Comparison of ENCODE assay signal across 26 cellular contexts in the genomic region with DNA sequence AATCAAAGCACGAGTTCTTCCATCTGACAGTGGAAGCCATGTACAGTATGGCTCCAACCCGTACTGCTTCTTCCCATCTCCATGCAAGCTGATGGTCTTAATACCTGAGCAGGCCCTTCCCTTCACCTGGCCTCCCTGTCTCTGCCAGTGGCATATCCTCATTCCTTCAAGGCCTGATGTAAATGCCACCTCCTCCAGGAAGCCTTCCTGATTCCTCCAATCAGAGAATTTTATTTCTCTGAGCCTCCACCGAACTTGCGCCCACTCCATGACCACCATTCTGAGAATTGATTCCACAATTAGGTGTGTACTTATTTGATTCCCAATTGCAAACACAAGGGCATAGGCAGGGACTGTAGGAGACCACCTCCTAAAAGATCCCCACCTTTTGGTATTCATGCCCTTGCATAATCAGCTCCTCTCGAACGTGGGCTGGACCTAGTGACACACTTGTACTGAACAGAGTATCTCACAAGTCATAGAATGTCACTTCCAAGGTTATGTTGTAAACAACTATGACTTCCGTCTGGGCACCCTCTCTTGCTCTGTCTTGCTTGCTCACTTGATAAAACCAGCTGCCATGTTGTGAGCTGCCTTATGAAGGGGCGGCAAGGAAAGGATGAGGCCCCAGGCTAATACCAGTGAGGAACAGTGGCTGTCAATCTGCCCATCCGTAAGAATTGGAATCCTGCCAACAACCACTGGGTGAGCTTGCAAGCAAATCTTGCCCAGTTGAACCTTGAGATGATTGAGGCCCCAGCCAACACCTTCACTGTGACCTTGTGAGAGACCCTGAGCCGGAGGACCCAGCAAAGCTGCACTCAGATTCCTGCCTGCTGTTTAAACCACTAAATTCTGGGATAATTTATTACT.
A peak's percentile ranks its signal among the peaks of the same experiment; 100 is the strongest.
DNase-seq lines count a peak whose midpoint lies in the region; ATAC-seq and TF ChIP-seq lines count a peak whose summit lies in the region.
"Had no signal": no experiment of that assay in that cellular context is flagged by ENCODE, and none has a peak within 500 bp of the region (broad histone marks: within the 10 kb centered on the region; RNA-seq: fewer than 3 reads in every experiment).

No MANE protein-coding gene starts in this region.

- no peak overlapping the region for H3K27ac ChIP-seq in coronary artery
- H3K27ac ChIP-seq: epithelial cell of prostate, KMS-11, ovary, SK-N-MC, skin epidermis had no signal

- DNase-seq in NCI-H345 (lab: John Stamatoyannopoulos, UW), result peak; percentile 33
- DNase-seq in NCI-H345 treated with DMSO at 0.1 percent for 48 hours (lab: John Stamatoyannopoulos, UW; ENCODE audit: unreplicated experiment), result no peak
- DNase-seq in COLO829 (ENCODE audit: low spot score), result peak; percentile 25
- peak; percentile 72 for DNase-seq in NCI-H82 treated with DMSO at 0.1 percent for 48 hours (lab: John Stamatoyannopoulos, UW; ENCODE audit: unreplicated experiment)
- peak; percentile 6 for DNase-seq in epithelial cell of esophagus (ENCODE audit: low read depth)
- no peak for DNase-seq in coronary artery (ENCODE audit: low spot score)
- DNase-seq: ACHN; activated CD4-positive, alpha-beta T cell treated with anti-CD3 and anti-CD28 coated beads, Interleukin-2, amount 10 ng/mL, durations not matched to agents 24 days and 14 days; activated CD8-positive, alpha-beta memory T cell treated with anti-CD3 and anti-CD28 coated beads for 24 hours; activated T-cell treated with anti-CD3 and anti-CD28 coated beads for 4 hours; H9; mesenchymal stem cell; NCI-H1436; NCI-H2107; NCI-H526 treated with DMSO at 0.1 percent for 48 hours; ovary; retina; stimulated activated naive CD4-positive, alpha-beta T cell; T-helper 1 cell had no signal

- TF ChIP-seq CTCF in epithelial cell of esophagus (IDR thresholded peaks at IDR 0.05; ENCODE audit: insufficient read depth, low read depth, low read length, missing control alignments), result no peak
- TF ChIP-seq CTCF in coronary artery (IDR thresholded peaks at IDR 0.05), result no peak

- no peak for ATAC-seq in HG03045 (IDR thresholded peaks at IDR 0.05; ENCODE audit: unreplicated experiment)
- ATAC-seq: left lobe of liver, WTC11 had no signal

- H3K4me3 ChIP-seq in epithelial cell of esophagus (ENCODE audit: low read length) (no peak overlapping the region), coronary artery (no peak overlapping the region)
- H3K4me3 ChIP-seq: ovary, SK-N-MC, skin epidermis had no signal

Comparison
In these comparisons a context has a peak if more than half of its experiments do, and no peak if none do; other contexts are left out.
1. DNase-seq: peak in NCI-H345 (single experiment), COLO829 (single experiment), NCI-H82 treated with DMSO at 0.1 percent for 48 hours (single experiment) and epithelial cell of esophagus (single experiment); none in NCI-H345 treated with DMSO at 0.1 percent for 48 hours (single experiment) and coronary artery (single experiment).